In the genomic region with DNA sequence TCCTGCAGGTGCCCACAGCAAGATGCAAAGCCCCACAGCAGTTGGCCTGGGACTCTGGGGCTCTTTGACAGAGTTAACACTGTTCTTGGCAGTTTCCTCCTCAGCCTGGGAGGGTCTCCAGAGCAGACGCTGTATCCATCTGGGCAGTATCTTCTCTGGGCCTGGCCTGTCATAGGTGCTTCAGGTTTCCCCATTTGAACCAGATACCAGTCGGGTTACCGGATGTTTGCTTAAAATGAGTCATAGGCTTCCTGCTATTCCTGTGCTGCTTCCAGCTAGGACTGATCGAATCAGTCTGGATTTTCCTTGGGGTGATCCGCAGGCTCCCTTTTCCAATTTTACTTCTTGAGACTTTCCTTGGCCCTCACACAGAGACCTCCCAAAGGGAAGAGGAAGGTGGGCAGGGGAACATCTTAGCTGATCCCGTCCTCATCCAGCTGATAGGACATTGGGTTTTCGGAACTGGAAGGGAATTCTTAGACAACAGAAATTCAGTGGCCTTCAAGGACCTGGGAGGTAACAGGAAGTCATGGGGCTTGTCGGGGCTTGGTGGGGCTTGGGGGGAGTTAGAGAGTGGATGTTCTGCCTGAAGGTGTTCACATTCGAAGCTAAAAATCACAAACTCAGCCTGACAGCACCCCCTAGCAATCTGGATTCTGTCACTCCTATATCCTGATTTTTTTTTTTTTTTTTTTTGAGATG, we compare ENCODE assay signal across 1 cellular context.
TF ChIP-seq lines count a peak whose summit lies in the region.

No MANE protein-coding gene starts in this region.

TF ChIP-seq in HepG2, 621 proteins besides CTCF, POLR2A, EP300 and RAD21 (continued from another document and continues in another):
- TF ChIP-seq NAIF1 (CRISPR knock-in tag; IDR thresholded peaks at IDR 0.05; ENCODE audit: borderline replicate concordance) (no peak), ZNF761 (CRISPR knock-in tag; conservative IDR thresholded peaks at IDR 0.05) (no peak), POGZ (CRISPR knock-in tag; IDR thresholded peaks at IDR 0.05) (no peak), ZNF713 (CRISPR knock-in tag; IDR thresholded peaks at IDR 0.05) (0 out of 2 replicates have a peak, but pooled peaks have one; percentile 44), ZNF563 (CRISPR knock-in tag; IDR thresholded peaks at IDR 0.05) (no peak), ZIK1 (CRISPR knock-in tag; IDR thresholded peaks at IDR 0.05; ENCODE audit: borderline replicate concordance, low read depth) (no peak), MBD4 (IDR thresholded peaks at IDR 0.05; ENCODE audit: borderline replicate concordance, low read length) (no peak), EHMT2 (IDR thresholded peaks at IDR 0.05; ENCODE audit: borderline replicate concordance, low read depth, low read length) (no peak), ZNF644 (CRISPR knock-in tag; IDR thresholded peaks at IDR 0.05; ENCODE audit: low read depth) (no peak), ZNF12 (CRISPR knock-in tag; IDR thresholded peaks at IDR 0.05) (0 out of 2 replicates have a peak, but pooled peaks have one; percentile 65), ZSCAN25 (CRISPR knock-in tag; IDR thresholded peaks at IDR 0.05) (peak; percentile 64; the same call in 1 of the 2 replicates), ZNF746 (CRISPR knock-in tag; IDR thresholded peaks at IDR 0.05) (no peak), FOXC1 (CRISPR knock-in tag; IDR thresholded peaks at IDR 0.05; ENCODE audit: borderline replicate concordance) (no peak), CREM (IDR thresholded peaks at IDR 0.05) (peak; percentile 57), CREM (CRISPR knock-in tag; IDR thresholded peaks at IDR 0.05) (no peak), ZNF234 (CRISPR knock-in tag; conservative IDR thresholded peaks at IDR 0.05) (no peak), SOX6 (IDR thresholded peaks at IDR 0.05) (no peak), SOX6 (CRISPR knock-in tag; IDR thresholded peaks at IDR 0.05) (peak; percentile 55), ZMYM4 (CRISPR knock-in tag; IDR thresholded peaks at IDR 0.05) (no peak), ZNF34 (CRISPR knock-in tag; IDR thresholded peaks at IDR 0.05; ENCODE audit: borderline replicate concordance) (no peak), NR2F1 (CRISPR knock-in tag; IDR thresholded peaks at IDR 0.05) (no peak), POLR2AphosphoS5 (IDR thresholded peaks at IDR 0.05; ENCODE audit: low read depth, low read length) (peak; percentile 74), GABPB1 (CRISPR knock-in tag; IDR thresholded peaks at IDR 0.05) (peak; percentile 63; the same call in 1 of the 2 replicates), ZNF562 (CRISPR knock-in tag; IDR thresholded peaks at IDR 0.05; ENCODE audit: borderline replicate concordance) (no peak), ZNF264 (CRISPR knock-in tag; IDR thresholded peaks at IDR 0.05) (no peak), ZKSCAN5 (CRISPR knock-in tag; IDR thresholded peaks at IDR 0.05) (no peak), ZNF350 (CRISPR knock-in tag; IDR thresholded peaks at IDR 0.05; ENCODE audit: borderline replicate concordance, low read depth) (peak; percentile 39; the same call in 1 of the 2 replicates)
- TF ChIP-seq, protein P1, sequence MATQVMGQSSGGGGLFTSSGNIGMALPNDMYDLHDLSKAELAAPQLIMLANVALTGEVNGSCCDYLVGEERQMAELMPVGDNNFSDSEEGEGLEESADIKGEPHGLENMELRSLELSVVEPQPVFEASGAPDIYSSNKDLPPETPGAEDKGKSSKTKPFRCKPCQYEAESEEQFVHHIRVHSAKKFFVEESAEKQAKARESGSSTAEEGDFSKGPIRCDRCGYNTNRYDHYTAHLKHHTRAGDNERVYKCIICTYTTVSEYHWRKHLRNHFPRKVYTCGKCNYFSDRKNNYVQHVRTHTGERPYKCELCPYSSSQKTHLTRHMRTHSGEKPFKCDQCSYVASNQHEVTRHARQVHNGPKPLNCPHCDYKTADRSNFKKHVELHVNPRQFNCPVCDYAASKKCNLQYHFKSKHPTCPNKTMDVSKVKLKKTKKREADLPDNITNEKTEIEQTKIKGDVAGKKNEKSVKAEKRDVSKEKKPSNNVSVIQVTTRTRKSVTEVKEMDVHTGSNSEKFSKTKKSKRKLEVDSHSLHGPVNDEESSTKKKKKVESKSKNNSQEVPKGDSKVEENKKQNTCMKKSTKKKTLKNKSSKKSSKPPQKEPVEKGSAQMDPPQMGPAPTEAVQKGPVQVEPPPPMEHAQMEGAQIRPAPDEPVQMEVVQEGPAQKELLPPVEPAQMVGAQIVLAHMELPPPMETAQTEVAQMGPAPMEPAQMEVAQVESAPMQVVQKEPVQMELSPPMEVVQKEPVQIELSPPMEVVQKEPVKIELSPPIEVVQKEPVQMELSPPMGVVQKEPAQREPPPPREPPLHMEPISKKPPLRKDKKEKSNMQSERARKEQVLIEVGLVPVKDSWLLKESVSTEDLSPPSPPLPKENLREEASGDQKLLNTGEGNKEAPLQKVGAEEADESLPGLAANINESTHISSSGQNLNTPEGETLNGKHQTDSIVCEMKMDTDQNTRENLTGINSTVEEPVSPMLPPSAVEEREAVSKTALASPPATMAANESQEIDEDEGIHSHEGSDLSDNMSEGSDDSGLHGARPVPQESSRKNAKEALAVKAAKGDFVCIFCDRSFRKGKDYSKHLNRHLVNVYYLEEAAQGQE (IDR thresholded peaks at IDR 0.05; ENCODE audit: borderline replicate concordance in 1 of 2, low read depth in 1 of 2, low read length in 2 of 2) = no peak; a peak in 1 of 4 replicates
- TF ChIP-seq, protein P2, sequence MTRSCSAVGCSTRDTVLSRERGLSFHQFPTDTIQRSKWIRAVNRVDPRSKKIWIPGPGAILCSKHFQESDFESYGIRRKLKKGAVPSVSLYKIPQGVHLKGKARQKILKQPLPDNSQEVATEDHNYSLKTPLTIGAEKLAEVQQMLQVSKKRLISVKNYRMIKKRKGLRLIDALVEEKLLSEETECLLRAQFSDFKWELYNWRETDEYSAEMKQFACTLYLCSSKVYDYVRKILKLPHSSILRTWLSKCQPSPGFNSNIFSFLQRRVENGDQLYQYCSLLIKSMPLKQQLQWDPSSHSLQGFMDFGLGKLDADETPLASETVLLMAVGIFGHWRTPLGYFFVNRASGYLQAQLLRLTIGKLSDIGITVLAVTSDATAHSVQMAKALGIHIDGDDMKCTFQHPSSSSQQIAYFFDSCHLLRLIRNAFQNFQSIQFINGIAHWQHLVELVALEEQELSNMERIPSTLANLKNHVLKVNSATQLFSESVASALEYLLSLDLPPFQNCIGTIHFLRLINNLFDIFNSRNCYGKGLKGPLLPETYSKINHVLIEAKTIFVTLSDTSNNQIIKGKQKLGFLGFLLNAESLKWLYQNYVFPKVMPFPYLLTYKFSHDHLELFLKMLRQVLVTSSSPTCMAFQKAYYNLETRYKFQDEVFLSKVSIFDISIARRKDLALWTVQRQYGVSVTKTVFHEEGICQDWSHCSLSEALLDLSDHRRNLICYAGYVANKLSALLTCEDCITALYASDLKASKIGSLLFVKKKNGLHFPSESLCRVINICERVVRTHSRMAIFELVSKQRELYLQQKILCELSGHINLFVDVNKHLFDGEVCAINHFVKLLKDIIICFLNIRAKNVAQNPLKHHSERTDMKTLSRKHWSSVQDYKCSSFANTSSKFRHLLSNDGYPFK (CRISPR knock-in tag; IDR thresholded peaks at IDR 0.05; ENCODE audit: borderline replicate concordance) = no peak
- TF ChIP-seq, protein P3, sequence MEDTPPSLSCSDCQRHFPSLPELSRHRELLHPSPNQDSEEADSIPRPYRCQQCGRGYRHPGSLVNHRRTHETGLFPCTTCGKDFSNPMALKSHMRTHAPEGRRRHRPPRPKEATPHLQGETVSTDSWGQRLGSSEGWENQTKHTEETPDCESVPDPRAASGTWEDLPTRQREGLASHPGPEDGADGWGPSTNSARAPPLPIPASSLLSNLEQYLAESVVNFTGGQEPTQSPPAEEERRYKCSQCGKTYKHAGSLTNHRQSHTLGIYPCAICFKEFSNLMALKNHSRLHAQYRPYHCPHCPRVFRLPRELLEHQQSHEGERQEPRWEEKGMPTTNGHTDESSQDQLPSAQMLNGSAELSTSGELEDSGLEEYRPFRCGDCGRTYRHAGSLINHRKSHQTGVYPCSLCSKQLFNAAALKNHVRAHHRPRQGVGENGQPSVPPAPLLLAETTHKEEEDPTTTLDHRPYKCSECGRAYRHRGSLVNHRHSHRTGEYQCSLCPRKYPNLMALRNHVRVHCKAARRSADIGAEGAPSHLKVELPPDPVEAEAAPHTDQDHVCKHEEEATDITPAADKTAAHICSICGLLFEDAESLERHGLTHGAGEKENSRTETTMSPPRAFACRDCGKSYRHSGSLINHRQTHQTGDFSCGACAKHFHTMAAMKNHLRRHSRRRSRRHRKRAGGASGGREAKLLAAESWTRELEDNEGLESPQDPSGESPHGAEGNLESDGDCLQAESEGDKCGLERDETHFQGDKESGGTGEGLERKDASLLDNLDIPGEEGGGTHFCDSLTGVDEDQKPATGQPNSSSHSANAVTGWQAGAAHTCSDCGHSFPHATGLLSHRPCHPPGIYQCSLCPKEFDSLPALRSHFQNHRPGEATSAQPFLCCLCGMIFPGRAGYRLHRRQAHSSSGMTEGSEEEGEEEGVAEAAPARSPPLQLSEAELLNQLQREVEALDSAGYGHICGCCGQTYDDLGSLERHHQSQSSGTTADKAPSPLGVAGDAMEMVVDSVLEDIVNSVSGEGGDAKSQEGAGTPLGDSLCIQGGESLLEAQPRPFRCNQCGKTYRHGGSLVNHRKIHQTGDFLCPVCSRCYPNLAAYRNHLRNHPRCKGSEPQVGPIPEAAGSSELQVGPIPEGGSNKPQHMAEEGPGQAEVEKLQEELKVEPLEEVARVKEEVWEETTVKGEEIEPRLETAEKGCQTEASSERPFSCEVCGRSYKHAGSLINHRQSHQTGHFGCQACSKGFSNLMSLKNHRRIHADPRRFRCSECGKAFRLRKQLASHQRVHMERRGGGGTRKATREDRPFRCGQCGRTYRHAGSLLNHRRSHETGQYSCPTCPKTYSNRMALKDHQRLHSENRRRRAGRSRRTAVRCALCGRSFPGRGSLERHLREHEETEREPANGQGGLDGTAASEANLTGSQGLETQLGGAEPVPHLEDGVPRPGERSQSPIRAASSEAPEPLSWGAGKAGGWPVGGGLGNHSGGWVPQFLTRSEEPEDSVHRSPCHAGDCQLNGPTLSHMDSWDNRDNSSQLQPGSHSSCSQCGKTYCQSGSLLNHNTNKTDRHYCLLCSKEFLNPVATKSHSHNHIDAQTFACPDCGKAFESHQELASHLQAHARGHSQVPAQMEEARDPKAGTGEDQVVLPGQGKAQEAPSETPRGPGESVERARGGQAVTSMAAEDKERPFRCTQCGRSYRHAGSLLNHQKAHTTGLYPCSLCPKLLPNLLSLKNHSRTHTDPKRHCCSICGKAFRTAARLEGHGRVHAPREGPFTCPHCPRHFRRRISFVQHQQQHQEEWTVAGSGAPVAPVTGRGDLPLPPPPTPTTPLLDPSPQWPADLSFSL (CRISPR knock-in tag; IDR thresholded peaks at IDR 0.05) = no peak
- TF ChIP-seq, protein P4, sequence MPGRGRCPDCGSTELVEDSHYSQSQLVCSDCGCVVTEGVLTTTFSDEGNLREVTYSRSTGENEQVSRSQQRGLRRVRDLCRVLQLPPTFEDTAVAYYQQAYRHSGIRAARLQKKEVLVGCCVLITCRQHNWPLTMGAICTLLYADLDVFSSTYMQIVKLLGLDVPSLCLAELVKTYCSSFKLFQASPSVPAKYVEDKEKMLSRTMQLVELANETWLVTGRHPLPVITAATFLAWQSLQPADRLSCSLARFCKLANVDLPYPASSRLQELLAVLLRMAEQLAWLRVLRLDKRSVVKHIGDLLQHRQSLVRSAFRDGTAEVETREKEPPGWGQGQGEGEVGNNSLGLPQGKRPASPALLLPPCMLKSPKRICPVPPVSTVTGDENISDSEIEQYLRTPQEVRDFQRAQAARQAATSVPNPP (CRISPR knock-in tag; IDR thresholded peaks at IDR 0.05) = no peak
- TF ChIP-seq, protein P5, sequence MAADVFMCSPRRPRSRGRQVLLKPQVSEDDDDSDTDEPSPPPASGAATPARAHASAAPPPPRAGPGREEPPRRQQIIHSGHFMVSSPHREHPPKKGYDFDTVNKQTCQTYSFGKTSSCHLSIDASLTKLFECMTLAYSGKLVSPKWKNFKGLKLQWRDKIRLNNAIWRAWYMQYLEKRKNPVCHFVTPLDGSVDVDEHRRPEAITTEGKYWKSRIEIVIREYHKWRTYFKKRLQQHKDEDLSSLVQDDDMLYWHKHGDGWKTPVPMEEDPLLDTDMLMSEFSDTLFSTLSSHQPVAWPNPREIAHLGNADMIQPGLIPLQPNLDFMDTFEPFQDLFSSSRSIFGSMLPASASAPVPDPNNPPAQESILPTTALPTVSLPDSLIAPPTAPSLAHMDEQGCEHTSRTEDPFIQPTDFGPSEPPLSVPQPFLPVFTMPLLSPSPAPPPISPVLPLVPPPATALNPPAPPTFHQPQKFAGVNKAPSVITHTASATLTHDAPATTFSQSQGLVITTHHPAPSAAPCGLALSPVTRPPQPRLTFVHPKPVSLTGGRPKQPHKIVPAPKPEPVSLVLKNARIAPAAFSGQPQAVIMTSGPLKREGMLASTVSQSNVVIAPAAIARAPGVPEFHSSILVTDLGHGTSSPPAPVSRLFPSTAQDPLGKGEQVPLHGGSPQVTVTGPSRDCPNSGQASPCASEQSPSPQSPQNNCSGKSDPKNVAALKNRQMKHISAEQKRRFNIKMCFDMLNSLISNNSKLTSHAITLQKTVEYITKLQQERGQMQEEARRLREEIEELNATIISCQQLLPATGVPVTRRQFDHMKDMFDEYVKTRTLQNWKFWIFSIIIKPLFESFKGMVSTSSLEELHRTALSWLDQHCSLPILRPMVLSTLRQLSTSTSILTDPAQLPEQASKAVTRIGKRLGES (CRISPR knock-in tag; IDR thresholded peaks at IDR 0.05; ENCODE audit: borderline replicate concordance) = no peak
- TF ChIP-seq, protein P6, sequence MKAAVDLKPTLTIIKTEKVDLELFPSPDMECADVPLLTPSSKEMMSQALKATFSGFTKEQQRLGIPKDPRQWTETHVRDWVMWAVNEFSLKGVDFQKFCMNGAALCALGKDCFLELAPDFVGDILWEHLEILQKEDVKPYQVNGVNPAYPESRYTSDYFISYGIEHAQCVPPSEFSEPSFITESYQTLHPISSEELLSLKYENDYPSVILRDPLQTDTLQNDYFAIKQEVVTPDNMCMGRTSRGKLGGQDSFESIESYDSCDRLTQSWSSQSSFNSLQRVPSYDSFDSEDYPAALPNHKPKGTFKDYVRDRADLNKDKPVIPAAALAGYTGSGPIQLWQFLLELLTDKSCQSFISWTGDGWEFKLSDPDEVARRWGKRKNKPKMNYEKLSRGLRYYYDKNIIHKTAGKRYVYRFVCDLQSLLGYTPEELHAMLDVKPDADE (CRISPR knock-in tag; IDR thresholded peaks at IDR 0.05) = no peak
- TF ChIP-seq, protein P7, sequence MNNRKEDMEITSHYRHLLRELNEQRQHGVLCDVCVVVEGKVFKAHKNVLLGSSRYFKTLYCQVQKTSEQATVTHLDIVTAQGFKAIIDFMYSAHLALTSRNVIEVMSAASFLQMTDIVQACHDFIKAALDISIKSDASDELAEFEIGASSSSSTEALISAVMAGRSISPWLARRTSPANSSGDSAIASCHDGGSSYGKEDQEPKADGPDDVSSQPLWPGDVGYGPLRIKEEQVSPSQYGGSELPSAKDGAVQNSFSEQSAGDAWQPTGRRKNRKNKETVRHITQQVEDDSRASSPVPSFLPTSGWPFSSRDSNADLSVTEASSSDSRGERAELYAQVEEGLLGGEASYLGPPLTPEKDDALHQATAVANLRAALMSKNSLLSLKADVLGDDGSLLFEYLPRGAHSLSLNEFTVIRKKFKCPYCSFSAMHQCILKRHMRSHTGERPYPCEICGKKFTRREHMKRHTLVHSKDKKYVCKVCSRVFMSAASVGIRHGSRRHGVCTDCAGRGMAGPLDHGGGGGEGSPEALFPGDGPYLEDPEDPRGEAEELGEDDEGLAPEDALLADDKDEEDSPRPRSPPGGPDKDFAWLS (CRISPR knock-in tag; IDR thresholded peaks at IDR 0.05; ENCODE audit: borderline replicate concordance) = no peak
- TF ChIP-seq, protein P8, sequence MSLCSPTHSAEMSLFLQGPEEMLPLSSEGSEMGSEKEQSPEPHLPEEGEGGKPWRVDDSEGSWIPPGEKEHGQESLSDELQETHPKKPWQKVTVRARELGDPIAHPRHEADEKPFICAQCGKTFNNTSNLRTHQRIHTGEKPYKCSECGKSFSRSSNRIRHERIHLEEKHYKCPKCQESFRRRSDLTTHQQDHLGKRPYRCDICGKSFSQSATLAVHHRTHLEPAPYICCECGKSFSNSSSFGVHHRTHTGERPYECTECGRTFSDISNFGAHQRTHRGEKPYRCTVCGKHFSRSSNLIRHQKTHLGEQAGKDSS (CRISPR knock-in tag; IDR thresholded peaks at IDR 0.05; ENCODE audit: borderline replicate concordance, low read depth) = no peak
